In the genomic region with DNA sequence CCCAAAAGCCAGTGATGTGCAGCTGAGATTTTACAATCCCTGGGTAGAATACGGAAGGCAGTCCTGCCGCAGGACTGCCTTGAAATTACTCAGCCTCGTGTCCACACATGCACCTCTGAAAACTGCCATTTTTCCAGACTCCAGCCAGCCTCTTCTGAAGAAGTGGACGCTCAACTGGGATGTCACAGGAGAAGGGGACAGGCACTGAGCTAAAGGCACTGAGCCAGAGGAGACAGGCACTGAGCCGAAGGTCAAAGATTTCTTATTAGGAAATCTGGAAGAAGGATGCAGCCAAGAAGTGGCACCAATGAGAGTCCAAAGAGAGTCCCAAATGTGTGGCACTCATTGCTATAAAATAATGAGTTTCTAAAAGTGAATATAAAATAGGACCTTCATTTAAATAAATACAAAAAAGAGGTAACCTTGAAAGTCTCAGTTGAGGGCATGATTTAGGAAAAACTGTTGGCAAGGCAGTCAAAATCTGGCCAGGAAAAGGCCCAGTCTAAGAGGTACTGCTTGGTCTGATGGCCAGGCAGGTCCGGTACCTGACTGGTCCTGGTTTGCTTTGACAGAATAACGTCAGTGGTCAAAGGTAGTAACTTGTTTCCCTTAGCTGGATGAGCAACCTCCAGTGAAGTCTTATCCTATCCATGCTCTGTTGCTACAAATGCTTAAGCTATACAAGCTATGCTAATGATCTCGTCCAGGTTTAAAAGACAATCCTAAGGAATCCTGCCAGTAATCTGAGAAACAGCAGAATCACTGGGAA, we compare ENCODE assay signal across 19 cellular contexts.
A peak's percentile ranks its signal among the peaks of the same experiment; 100 is the strongest.
DNase-seq lines count a peak whose midpoint lies in the region; ATAC-seq, FAIRE-seq and TF ChIP-seq lines count a peak whose summit lies in the region.
"Had no signal": no experiment of that assay in that cellular context is flagged by ENCODE, and none has a peak within 500 bp of the region (broad histone marks: within the 10 kb centered on the region; RNA-seq: fewer than 3 reads in every experiment).

No MANE protein-coding gene starts in this region.

- in situ Hi-C loops in HepG2 (cut with HindIII; ENCODE audit: extremely low pct_ligation_motif_present, low pct_unique_long_range_greater_than_20kb), result no loop called here

- H3K4me2 ChIP-seq in HepG2 (ENCODE audit: low read depth, low read length), result no peak overlapping the region
- H3K4me2 ChIP-seq: BLaER1 treated with 17β-estradiol and CSF1 and Interleukin-3, amounts not matched to agents 10 nM and 100 nM had no signal

- intact Hi-C loops in HepG2 (cut with micrococcal nuclease; ENCODE audit: unreplicated experiment), result no loop called here
- intact Hi-C loops in left ventricle myocardium inferior (cut with micrococcal nuclease), result no loop called here

- CTCF ChIA-PET in HepG2 (lab: Yijun Ruan, JAX; ENCODE audit: low intra/inter-chr PET ratio, low total read pairs), result no interaction called here

- no peak overlapping the region for H3K27ac ChIP-seq in liver (ENCODE audit: low read depth in 1 of 2, low read length in 2 of 2)
- H3K27ac ChIP-seq in HepG2 (ENCODE audit: extremely low read length, insufficient read depth, low read length), result no peak overlapping the region
- H3K27ac ChIP-seq in left ventricle myocardium inferior (replicated peaks), result no peak overlapping the region
- H3K27ac ChIP-seq: BLaER1 treated with 17β-estradiol and CSF1 and Interleukin-3, amounts not matched to agents 10 nM and 100 nM; HL-60 had no signal

- H3K4me1 ChIP-seq in liver (ENCODE audit: control insufficient read depth in 4 of 4, insufficient read depth in 4 of 4, low read length in 3 of 4) (peaks cover 3 to 16% (median 11%) of the 10 kb centered on the region in 4 donors), HepG2 (ENCODE audit: insufficient read depth, low read length) (no peaks in the 10 kb centered on the region), left ventricle myocardium inferior (peaks cover 13% of the 10 kb centered on the region)

- no peak for TF ChIP-seq POLR2A in HepG2 (IDR thresholded peaks at IDR 0.05; ENCODE audit: insufficient read depth in 1 of 2, low read depth in 2 of 2, low read length in 2 of 2)

- ATAC-seq in HepG2, result no peak
- ATAC-seq: HCT116 had no signal

- no peak for TF ChIP-seq RAD21 in liver (IDR thresholded peaks at IDR 0.05)
- no peak for TF ChIP-seq RAD21 in HepG2 (CRISPR knock-in tag; IDR thresholded peaks at IDR 0.05)

- TF ChIP-seq EP300 in HepG2 (IDR thresholded peaks at IDR 0.05; ENCODE audit: low read depth in 2 of 2, low read length in 2 of 2) (no peak), HepG2 (CRISPR knock-in tag; IDR thresholded peaks at IDR 0.05; ENCODE audit: borderline replicate concordance) (no peak)

- no peak for DNase-seq in HepG2 (ENCODE audit: low spot score)
- peak; percentile 56 for DNase-seq in left ventricle myocardium inferior
- DNase-seq in pons (ENCODE audit: low spot score), result peak; percentile 38
- no peak for DNase-seq in NCI-H82 (lab: John Stamatoyannopoulos, UW)
- DNase-seq in HT-29 (ENCODE audit: low spot score), result no peak
- no peak for DNase-seq in superior temporal gyrus (ENCODE audit: extremely low spot score)
- DNase-seq: CD8-positive, alpha-beta memory T cell; DMS79; MV-4-11; NCI-H1417; NCI-H187 treated with DMSO at 0.1 percent for 48 hours; NCI-H748 treated with DMSO at 0.1 percent for 48 hours; SHP77 treated with DMSO at 0.1 percent for 48 hours had no signal

- FAIRE-seq in HepG2 (lab: Jason Lieb, UNC), result no peak
- FAIRE-seq: D721Med, G401.6 had no signal

- no peaks in the 10 kb centered on the region for H3K27me3 ChIP-seq in liver (ENCODE audit: control insufficient read depth in 4 of 4, insufficient read depth in 4 of 4, low read length in 3 of 4)
- peaks cover 0 to 9% of the 10 kb centered on the region in 2 experiments; a peak in 1 of 5 replicates for H3K27me3 ChIP-seq in HepG2 (ENCODE audit: control insufficient read depth in 1 of 2, insufficient read depth in 2 of 2, low read length in 2 of 2)
- no peaks in the 10 kb centered on the region for H3K27me3 ChIP-seq in left ventricle myocardium inferior (ENCODE audit: low read depth)
- H3K27me3 ChIP-seq: BLaER1 treated with 17β-estradiol and CSF1 and Interleukin-3, amounts not matched to agents 10 nM and 100 nM had no signal

- H3K9me3 ChIP-seq in liver (ENCODE audit: control insufficient read depth in 4 of 4, low read length in 3 of 4) (no peaks in the 10 kb centered on the region), HepG2 (ENCODE audit: low read length) (no peaks in the 10 kb centered on the region), left ventricle myocardium inferior (replicated peaks) (no peaks in the 10 kb centered on the region)
- H3K9me3 ChIP-seq: BLaER1 treated with 17β-estradiol and CSF1 and Interleukin-3, amounts not matched to agents 10 nM and 100 nM had no signal

- POLR2A ChIA-PET in HepG2 (lab: Yijun Ruan, JAX), result no interaction called here

- no peaks in the 10 kb centered on the region for H4K20me1 ChIP-seq in HepG2 (ENCODE audit: insufficient read depth, low read length)

- H3K79me2 ChIP-seq in HepG2 (ENCODE audit: insufficient read depth, low read length), result no peaks in the 10 kb centered on the region

- no peak overlapping the region for H2AFZ ChIP-seq in HepG2 (ENCODE audit: low read length)

- no TSS peak for BruUV-seq in HepG2 (replicated peaks; lab: Mats Ljungman, UMichigan)

- H3K9ac ChIP-seq in liver (ENCODE audit: low read depth in 1 of 2, low read length in 2 of 2) (no peak overlapping the region), HepG2 (ENCODE audit: insufficient read depth, low read depth, low read length) (no peak overlapping the region)
- H3K9ac ChIP-seq: BLaER1 treated with 17β-estradiol and CSF1 and Interleukin-3, amounts not matched to agents 10 nM and 100 nM had no signal

- H3K4me3 ChIP-seq in liver (ENCODE audit: low read depth in 1 of 3, low read length in 3 of 3) (no peak overlapping the region), HepG2 (replicated peaks in 1 of 3; ENCODE audit: insufficient read depth in 1 of 3, low read depth in 2 of 3, low read length in 3 of 3) (no peak overlapping the region), left ventricle myocardium inferior (no peak overlapping the region)
- H3K4me3 ChIP-seq: BLaER1 treated with 17β-estradiol and CSF1 and Interleukin-3, amounts not matched to agents 10 nM and 100 nM had no signal

- H3K36me3 ChIP-seq in liver (ENCODE audit: control insufficient read depth in 4 of 4, insufficient read depth in 3 of 4, low read depth in 1 of 4, low read length in 3 of 4), result no peaks in the 10 kb centered on the region
- H3K36me3 ChIP-seq in HepG2 (replicated peaks in 1 of 2; ENCODE audit: control insufficient read depth in 1 of 2, insufficient read depth in 2 of 2, low read length in 2 of 2), result no peaks in the 10 kb centered on the region
- H3K36me3 ChIP-seq in left ventricle myocardium inferior, result no peaks in the 10 kb centered on the region

- WGBS in liver, result 52% methylated on average over 8 of the region's 8 CpGs
- WGBS in HepG2 (ENCODE audit: low lambda C conversion rate), result 36% methylated on average over 8 of the region's 8 CpGs

- TF ChIP-seq CTCF in liver (IDR thresholded peaks at IDR 0.05; ENCODE audit: low read depth, low read length, missing input control) (no peak), HepG2 (CRISPR knock-in tag; IDR thresholded peaks at IDR 0.05) (no peak), left ventricle myocardium inferior (IDR thresholded peaks at IDR 0.05; ENCODE audit: borderline replicate concordance) (no peak)

TF ChIP-seq in liver, 16 proteins besides CTCF, POLR2A, EP300 and RAD21:
- peak; percentile 15 to 29 for TF ChIP-seq RXRA (IDR thresholded peaks at IDR 0.05)
- TF ChIP-seq SP1 (IDR thresholded peaks at IDR 0.05), result peak; percentile 21
- TF ChIP-seq GABPA (IDR thresholded peaks at IDR 0.05 in 1 of 2, conservative IDR thresholded peaks at IDR 0.05 in 1 of 2), result no peak
- TF ChIP-seq HNF4A (conservative IDR thresholded peaks at IDR 0.05), result peak; percentile 38 to 45
TF ChIP-seq in liver: peak in this region for 3.

TF ChIP-seq in HepG2, 621 proteins besides CTCF, POLR2A, EP300 and RAD21 (continues in another document):
- TF ChIP-seq ZNF101 (CRISPR knock-in tag; IDR thresholded peaks at IDR 0.05; ENCODE audit: borderline replicate concordance, low read depth), result no peak
- no peak for TF ChIP-seq KLF9 (CRISPR knock-in tag; IDR thresholded peaks at IDR 0.05; ENCODE audit: low read depth)
- no peak for TF ChIP-seq ZNF430 (CRISPR knock-in tag; IDR thresholded peaks at IDR 0.05)
- no peak for TF ChIP-seq POLR2AphosphoS2 (IDR thresholded peaks at IDR 0.05; ENCODE audit: low read depth, low read length)
- no peak for TF ChIP-seq ZMYM3 (CRISPR knock-in tag; IDR thresholded peaks at IDR 0.05)
- no peak for TF ChIP-seq EHMT2 (IDR thresholded peaks at IDR 0.05; ENCODE audit: borderline replicate concordance, low read depth, low read length)
- no peak for TF ChIP-seq ELK4 (CRISPR knock-in tag; IDR thresholded peaks at IDR 0.05; ENCODE audit: borderline replicate concordance)
- TF ChIP-seq ZNF75D (CRISPR knock-in tag; IDR thresholded peaks at IDR 0.05; ENCODE audit: borderline replicate concordance), result no peak
- TF ChIP-seq HNF4A (CRISPR knock-in tag; IDR thresholded peaks at IDR 0.05), result no peak
- TF ChIP-seq ZSCAN20 (CRISPR knock-in tag; IDR thresholded peaks at IDR 0.05; ENCODE audit: borderline replicate concordance), result no peak
- no peak for TF ChIP-seq ZNF335 (CRISPR knock-in tag; IDR thresholded peaks at IDR 0.05)
- no peak for TF ChIP-seq SNAI1 (CRISPR knock-in tag; IDR thresholded peaks at IDR 0.05; ENCODE audit: borderline replicate concordance)
- no peak for TF ChIP-seq MLLT10 (CRISPR knock-in tag; IDR thresholded peaks at IDR 0.05)
- no peak for TF ChIP-seq DBP (CRISPR knock-in tag; IDR thresholded peaks at IDR 0.05; ENCODE audit: not compliant biosample characterization)
- TF ChIP-seq SMYD3 (CRISPR knock-in tag; IDR thresholded peaks at IDR 0.05), result no peak
- TF ChIP-seq HMG20A (CRISPR knock-in tag; IDR thresholded peaks at IDR 0.05; ENCODE audit: borderline replicate concordance), result no peak

Comparison
In these comparisons a context has a peak if more than half of its experiments do, and no peak if none do; other contexts are left out.
1. DNase-seq: peak in left ventricle myocardium inferior (single experiment) and pons (single experiment); none in HepG2 (single experiment), NCI-H82 (single experiment), HT-29 (single experiment) and superior temporal gyrus (single experiment).